Comparison of ENCODE assay signal across 8 cellular contexts in genomic region chr3:75645548-75645947, GRCh38. TPM values are rescaled to one million over a fixed set of nuclear protein-coding genes. Genes with fewer than 3 reads are reported as not detected.
"Had no signal": no experiment of that assay in that cellular context is flagged by ENCODE, and none has a peak within 500 bp of the region (broad histone marks: within the 10 kb centered on the region; RNA-seq: fewer than 3 reads in every experiment).

No MANE protein-coding gene starts in this region.

RNA-seq across cellular contexts. Expression of gene FRG2C, which starts 18.6 kb away (rescaled TPM):
- total RNA-seq: LHCN-M2, MCF 10A, NCI-H460, OCI-LY7, PC-9, Right ventricle myocardium inferior, RPMI7951, SJCRH30 had no signal
